ENCODE assay signal across 6 cellular contexts in the genomic region with DNA sequence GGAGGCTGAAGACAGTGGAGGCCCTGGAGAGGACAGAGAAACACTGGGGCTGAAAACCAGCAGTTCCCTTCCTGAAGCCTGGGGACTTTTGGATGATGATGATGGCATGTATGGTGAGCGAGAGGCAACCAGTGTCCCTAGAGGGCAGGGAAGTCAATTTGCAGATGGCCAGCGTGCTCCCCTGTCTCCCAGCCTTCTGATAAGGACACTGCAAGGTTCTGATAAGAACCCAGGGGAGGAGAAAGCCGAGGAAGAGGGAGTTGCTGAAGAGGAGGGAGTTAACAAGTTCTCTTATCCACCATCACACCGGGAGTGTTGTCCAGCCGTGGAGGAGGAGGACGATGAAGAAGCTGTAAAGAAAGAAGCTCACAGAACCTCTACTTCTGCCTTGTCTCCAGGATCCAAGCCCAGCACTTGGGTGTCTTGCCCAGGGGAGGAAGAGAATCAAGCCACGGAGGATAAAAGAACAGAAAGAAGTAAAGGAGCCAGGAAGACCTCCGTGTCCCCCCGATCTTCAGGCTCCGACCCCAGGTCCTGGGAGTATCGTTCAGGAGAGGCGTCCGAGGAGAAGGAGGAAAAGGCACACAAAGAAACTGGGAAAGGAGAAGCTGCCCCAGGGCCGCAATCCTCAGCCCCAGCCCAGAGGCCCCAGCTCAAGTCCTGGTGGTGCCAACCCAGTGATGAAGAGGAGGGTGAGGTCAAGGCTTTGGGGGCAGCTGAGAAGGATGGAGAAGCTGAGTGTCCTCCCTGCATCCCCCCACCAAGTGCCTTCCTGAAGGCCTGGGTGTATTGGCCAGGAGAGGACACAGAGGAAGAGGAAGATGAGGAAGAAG. TPM values are rescaled to one million over a fixed set of nuclear protein-coding genes. Genes with fewer than 3 reads are reported as not detected.
DNase-seq lines count a peak whose midpoint lies in the region; ATAC-seq, FAIRE-seq and TF ChIP-seq lines count a peak whose summit lies in the region.

No MANE protein-coding gene starts in this region.

- peak overlapping the region; percentile 95 to 100 (median 100) for H3K4me3 Mint-ChIP-seq in IgD-negative memory B cell
- peak overlapping the region; percentile 100 for H3K4me3 Mint-ChIP-seq in natural killer cell treated with Interleukin-12 subunit alpha and Interleukin-12 subunit beta and Interleukin-15 and Interleukin-18, amount 100 ng/mL, for 72 hours

- H3K27me3 Mint-ChIP-seq in IgD-negative memory B cell = no peaks in the 10 kb centered on the region
- H3K27me3 Mint-ChIP-seq in natural killer cell treated with Interleukin-12 subunit alpha and Interleukin-12 subunit beta and Interleukin-15 and Interleukin-18, amount 100 ng/mL, for 72 hours = no peaks in the 10 kb centered on the region

- no peak for TF ChIP-seq CTCF in bronchial epithelial cell (IDR thresholded peaks at IDR 0.05; ENCODE audit: insufficient read depth, low read length, severe bottlenecking)

- H3K27ac Mint-ChIP-seq in IgD-negative memory B cell = peak overlapping the region; percentile 96 to 100 (median 100)
- peak overlapping the region; percentile 99 for H3K27ac Mint-ChIP-seq in natural killer cell treated with Interleukin-12 subunit alpha and Interleukin-12 subunit beta and Interleukin-15 and Interleukin-18, amount 100 ng/mL, for 72 hours

- DNase-seq in bronchial epithelial cell (ENCODE audit: low read depth) (no peak), HTR-8/SVneo (ENCODE audit: insufficient read length, low spot score) (no peak)
- no peak for DNase-seq in natural killer cell treated with Interleukin-12 subunit alpha and Interleukin-12 subunit beta and Interleukin-15 and Interleukin-18, amount 100 ng/mL, for 72 hours (ENCODE audit: low spot score)

- H3K36me3 Mint-ChIP-seq in IgD-negative memory B cell = peaks cover 16% of the 10 kb centered on the region
- peaks cover 41% of the 10 kb centered on the region for H3K36me3 Mint-ChIP-seq in natural killer cell treated with Interleukin-12 subunit alpha and Interleukin-12 subunit beta and Interleukin-15 and Interleukin-18, amount 100 ng/mL, for 72 hours

- H3K36me3 ChIP-seq in bronchial epithelial cell (ENCODE audit: control insufficient read depth, insufficient read depth, low read length) = peaks cover 23% of the 10 kb centered on the region

- no peak for FAIRE-seq in bronchial epithelial cell (lab: Jason Lieb, UNC)
- FAIRE-seq in HTR-8/SVneo (lab: Jason Lieb, UNC) = no peak

- no peaks in the 10 kb centered on the region for H3K27me3 ChIP-seq in bronchial epithelial cell (ENCODE audit: control insufficient read depth, insufficient read depth, low read length)

- H3K9me3 Mint-ChIP-seq in IgD-negative memory B cell = peaks cover 0 to 3% (median 0%) of the 10 kb centered on the region in 3 donors
- no peaks in the 10 kb centered on the region for H3K9me3 Mint-ChIP-seq in natural killer cell treated with Interleukin-12 subunit alpha and Interleukin-12 subunit beta and Interleukin-15 and Interleukin-18, amount 100 ng/mL, for 72 hours

- ATAC-seq in natural killer cell treated with Interleukin-12 subunit alpha and Interleukin-12 subunit beta and Interleukin-15 and Interleukin-18, amount 100 ng/mL, for 72 hours = no peak
- ATAC-seq in GM18861 (IDR thresholded peaks at IDR 0.05; ENCODE audit: unreplicated experiment) = no peak
- no peak for ATAC-seq in GM18502 (IDR thresholded peaks at IDR 0.05; ENCODE audit: poor library complexity, unreplicated experiment)

- H3K4me1 Mint-ChIP-seq in IgD-negative memory B cell = peaks cover 32 to 42% (median 36%) of the 10 kb centered on the region in 3 donors
- H3K4me1 Mint-ChIP-seq in natural killer cell treated with Interleukin-12 subunit alpha and Interleukin-12 subunit beta and Interleukin-15 and Interleukin-18, amount 100 ng/mL, for 72 hours (ENCODE audit: low read depth in 2 of 2) = peaks cover 49% of the 10 kb centered on the region in 2 donors

- peak overlapping the region; percentile 89 for H3K4me3 ChIP-seq in bronchial epithelial cell (ENCODE audit: low read depth, low read length)

RNA-seq across cellular contexts. Expression of a gene that starts 1.5 kb away (rescaled TPM):
- polyA plus RNA-seq in IgD-negative memory B cell = 558 TPM
- 118 and 168 TPM in 2 replicates for total RNA-seq in bronchial epithelial cell
- total RNA-seq in natural killer cell treated with Interleukin-12 subunit alpha and Interleukin-12 subunit beta and Interleukin-15 and Interleukin-18, amount 100 ng/mL, for 72 hours = 100 to 1,000 TPM in 1 of 2 donors, 10 to 100 TPM in 1; 74.1 to 111 TPM

RNA-seq across cellular contexts. Expression of a gene that starts 5.3 kb away (rescaled TPM):
- 3.2 TPM for polyA plus RNA-seq in IgD-negative memory B cell
- total RNA-seq in bronchial epithelial cell = 0.79 and 2.2 TPM in 2 replicates
- total RNA-seq in natural killer cell treated with Interleukin-12 subunit alpha and Interleukin-12 subunit beta and Interleukin-15 and Interleukin-18, amount 100 ng/mL, for 72 hours = 1 to 10 TPM; 3.8 to 5.4 TPM

RNA-seq across cellular contexts. Expression of a gene that starts 24.9 kb away (rescaled TPM):
- not detected for polyA plus RNA-seq in IgD-negative memory B cell
- not detected in 2 replicates for total RNA-seq in bronchial epithelial cell
- not detected for total RNA-seq in natural killer cell treated with Interleukin-12 subunit alpha and Interleukin-12 subunit beta and Interleukin-15 and Interleukin-18, amount 100 ng/mL, for 72 hours

RNA-seq across cellular contexts. Expression of a gene that starts 26.4 kb away (rescaled TPM):
- polyA plus RNA-seq in IgD-negative memory B cell = 103 TPM
- total RNA-seq in bronchial epithelial cell = 88.2 and 91.7 TPM in 2 replicates
- total RNA-seq in natural killer cell treated with Interleukin-12 subunit alpha and Interleukin-12 subunit beta and Interleukin-15 and Interleukin-18, amount 100 ng/mL, for 72 hours = 100 to 1,000 TPM; 213 to 270 TPM

RNA-seq across cellular contexts. Expression of a gene that starts 37.4 kb away (rescaled TPM):
- 1.2 TPM for polyA plus RNA-seq in IgD-negative memory B cell
- total RNA-seq in bronchial epithelial cell = 1.3 and 1.9 TPM in 2 replicates
- under 1 TPM in 1 of 2 donors, not detected in 1; 0.26 TPM for total RNA-seq in natural killer cell treated with Interleukin-12 subunit alpha and Interleukin-12 subunit beta and Interleukin-15 and Interleukin-18, amount 100 ng/mL, for 72 hours
